Comparison of ENCODE assay signal across 14 cellular contexts in the genomic region with DNA sequence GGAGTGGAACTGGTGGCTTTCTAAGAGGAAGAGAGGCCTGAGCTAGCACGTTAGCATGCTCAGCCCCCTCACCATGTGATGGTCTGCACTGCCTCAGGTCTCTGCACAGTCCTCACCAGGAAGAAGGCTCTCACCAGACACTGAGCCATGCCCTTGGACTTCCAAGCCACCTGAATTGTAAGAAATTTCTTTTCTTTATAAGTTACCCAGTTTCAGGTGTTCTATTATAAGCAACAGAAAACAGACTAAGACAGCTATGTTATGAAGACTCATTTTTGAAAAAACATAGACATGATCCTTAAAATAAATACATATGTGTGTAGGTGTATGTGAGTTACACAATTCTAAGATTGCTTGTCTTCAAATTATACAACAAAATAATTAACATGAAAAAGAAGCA.
A peak's percentile ranks its signal among the peaks of the same experiment; 100 is the strongest.
DNase-seq lines count a peak whose midpoint lies in the region; ATAC-seq lines count a peak whose summit lies in the region.
"Had no signal": no experiment of that assay in that cellular context is flagged by ENCODE, and none has a peak within 500 bp of the region (broad histone marks: within the 10 kb centered on the region; RNA-seq: fewer than 3 reads in every experiment).

No MANE protein-coding gene starts in this region.

- no peak overlapping the region for H3K27ac ChIP-seq in effector memory CD4-positive, alpha-beta T cell (ENCODE audit: insufficient read depth, low read length, poor library complexity, severe bottlenecking)
- H3K27ac ChIP-seq: thoracic aorta had no signal

- no peaks in the 10 kb centered on the region for H3K27me3 ChIP-seq in effector memory CD4-positive, alpha-beta T cell (replicated peaks; ENCODE audit: control insufficient read depth, insufficient read depth, low read length, poor library complexity, severe bottlenecking)

- no peaks in the 10 kb centered on the region for H3K36me3 Mint-ChIP-seq in activated CD8-positive, alpha-beta T cell treated with anti-CD3 and anti-CD28 coated beads, Interleukin-2, amount 10 ng/mL, durations not matched to agents 7 days and 5 days (ENCODE audit: low read depth)
- H3K36me3 Mint-ChIP-seq: T-cell had no signal

- no peaks in the 10 kb centered on the region for H3K9me3 ChIP-seq in effector memory CD4-positive, alpha-beta T cell (ENCODE audit: control insufficient read depth, low read length)
- H3K9me3 ChIP-seq: thoracic aorta had no signal

- no peaks in the 10 kb centered on the region for H3K9me3 Mint-ChIP-seq in activated CD8-positive, alpha-beta T cell treated with anti-CD3 and anti-CD28 coated beads, Interleukin-2, amount 10 ng/mL, durations not matched to agents 7 days and 5 days (ENCODE audit: insufficient read depth)
- H3K9me3 Mint-ChIP-seq: T-cell had no signal

- DNase-seq in activated CD8-positive, alpha-beta T cell treated with anti-CD3 and anti-CD28 coated beads, Interleukin-2, amount 10 ng/mL, durations not matched to agents 7 days and 5 days: no peak
- no peak for DNase-seq in effector memory CD4-positive, alpha-beta T cell
- DNase-seq in EL: no peak
- DNase-seq in D341Med (ENCODE audit: low spot score): no peak
- DNase-seq: cerebellar nuclear complex; DMS 273 treated with DMSO at 0.1 percent for 48 hours; left colon; NCI-H524; stimulated activated CD4-positive, alpha-beta T cell treated with anti-CD3 and anti-CD28 coated beads, Interleukin-2, amount 100 ng/mL, for 48 hours; T-cell had no signal

- no peak overlapping the region for H3K27ac Mint-ChIP-seq in activated CD8-positive, alpha-beta T cell treated with anti-CD3 and anti-CD28 coated beads, Interleukin-2, amount 10 ng/mL, durations not matched to agents 7 days and 5 days
- H3K27ac Mint-ChIP-seq: T-cell had no signal

- peaks cover 8% of the 10 kb centered on the region for H3K27me3 Mint-ChIP-seq in activated CD8-positive, alpha-beta T cell treated with anti-CD3 and anti-CD28 coated beads, Interleukin-2, amount 10 ng/mL, durations not matched to agents 7 days and 5 days (ENCODE audit: low read depth)

- peaks cover 26% of the 10 kb centered on the region for H3K4me1 Mint-ChIP-seq in activated CD8-positive, alpha-beta T cell treated with anti-CD3 and anti-CD28 coated beads, Interleukin-2, amount 10 ng/mL, durations not matched to agents 7 days and 5 days (ENCODE audit: low read depth)

- H3K4me3 ChIP-seq in effector memory CD4-positive, alpha-beta T cell (ENCODE audit: insufficient read depth, low read depth, low read length, poor library complexity, severe bottlenecking): no peak overlapping the region
- H3K4me3 ChIP-seq: thoracic aorta had no signal

- no peak overlapping the region for H3K4me3 Mint-ChIP-seq in activated CD8-positive, alpha-beta T cell treated with anti-CD3 and anti-CD28 coated beads, Interleukin-2, amount 10 ng/mL, durations not matched to agents 7 days and 5 days
- H3K4me3 Mint-ChIP-seq: T-cell had no signal

- CTCF ChIA-PET in activated CD8-positive, alpha-beta T cell treated with anti-CD3 and anti-CD28 coated beads, Interleukin-2, amount 10 ng/mL, durations not matched to agents 7 days and 5 days (lab: Charles Lee): interaction anchor here (1.1 to 1.9 kb wide), 3 partner anchors 11 to 274 kb away, joined by 3 to 4 read pairs (median 3); no protein-coding TSS in a partner anchor

- H3K36me3 ChIP-seq in effector memory CD4-positive, alpha-beta T cell (ENCODE audit: control insufficient read depth, insufficient read depth, low read length): no peaks in the 10 kb centered on the region
- H3K36me3 ChIP-seq: thoracic aorta had no signal

- POLR2A ChIA-PET in activated CD8-positive, alpha-beta T cell treated with anti-CD3 and anti-CD28 coated beads, Interleukin-2, amount 10 ng/mL, durations not matched to agents 7 days and 5 days (lab: Charles Lee): interaction anchor here (1.3 kb wide), 1 partner anchor 164 kb away, joined by 4 read pairs; a partner anchor contains a TSS

- no peaks in the 10 kb centered on the region for H3K4me1 ChIP-seq in effector memory CD4-positive, alpha-beta T cell (ENCODE audit: control insufficient read depth, insufficient read depth, low read length, poor library complexity, severe bottlenecking)

- ATAC-seq in GM19023 (IDR thresholded peaks at IDR 0.05; ENCODE audit: unreplicated experiment) (peak; percentile 46), GM21447 (IDR thresholded peaks at IDR 0.05; ENCODE audit: unreplicated experiment) (peak; percentile 51), HG03060 (IDR thresholded peaks at IDR 0.05; ENCODE audit: low read depth, unreplicated experiment) (peak; percentile 35)
- peak; percentile 24 for ATAC-seq in activated CD8-positive, alpha-beta T cell treated with anti-CD3 and anti-CD28 coated beads, Interleukin-2, amount 10 ng/mL, durations not matched to agents 7 days and 5 days
- ATAC-seq: left colon had no signal
